ENCODE assay signal across 1 cellular context in the genomic region with DNA sequence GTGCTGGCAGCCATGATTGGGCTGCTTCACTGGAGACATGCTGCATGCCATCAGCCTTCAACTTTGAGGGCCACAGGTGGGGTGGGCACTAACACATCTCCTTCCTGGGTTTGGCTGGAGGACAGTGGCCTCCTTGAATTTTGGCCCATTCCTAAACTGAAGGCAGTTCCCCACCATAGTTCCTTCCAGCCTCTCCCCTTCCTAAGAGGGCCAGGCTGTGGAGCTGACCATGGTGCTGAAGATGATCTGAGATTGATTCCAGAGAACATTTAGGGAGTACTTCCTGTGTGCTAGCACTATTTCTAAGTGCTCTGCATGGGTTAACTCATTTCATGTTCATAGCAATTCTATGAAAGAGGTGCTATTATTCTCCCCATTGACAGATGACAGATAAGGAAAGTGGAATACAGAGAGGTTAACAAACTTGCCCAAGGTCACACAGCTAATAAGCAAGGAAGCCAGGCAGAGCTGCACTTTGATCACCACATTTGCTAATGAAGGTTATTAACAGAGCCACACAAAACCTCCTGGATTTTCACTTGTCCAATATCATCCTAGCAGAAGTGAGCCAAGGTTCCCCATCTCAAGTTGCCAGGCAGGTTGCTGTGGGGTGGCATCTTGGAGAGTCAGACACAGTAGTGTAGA.
TF ChIP-seq lines count a peak whose summit lies in the region.

No MANE protein-coding gene starts in this region.

TF ChIP-seq in HepG2, 621 proteins besides CTCF, POLR2A, EP300 and RAD21 (continued from another document):
- TF ChIP-seq TGIF2 (CRISPR knock-in tag; IDR thresholded peaks at IDR 0.05), result no peak
- TF ChIP-seq, protein P1, sequence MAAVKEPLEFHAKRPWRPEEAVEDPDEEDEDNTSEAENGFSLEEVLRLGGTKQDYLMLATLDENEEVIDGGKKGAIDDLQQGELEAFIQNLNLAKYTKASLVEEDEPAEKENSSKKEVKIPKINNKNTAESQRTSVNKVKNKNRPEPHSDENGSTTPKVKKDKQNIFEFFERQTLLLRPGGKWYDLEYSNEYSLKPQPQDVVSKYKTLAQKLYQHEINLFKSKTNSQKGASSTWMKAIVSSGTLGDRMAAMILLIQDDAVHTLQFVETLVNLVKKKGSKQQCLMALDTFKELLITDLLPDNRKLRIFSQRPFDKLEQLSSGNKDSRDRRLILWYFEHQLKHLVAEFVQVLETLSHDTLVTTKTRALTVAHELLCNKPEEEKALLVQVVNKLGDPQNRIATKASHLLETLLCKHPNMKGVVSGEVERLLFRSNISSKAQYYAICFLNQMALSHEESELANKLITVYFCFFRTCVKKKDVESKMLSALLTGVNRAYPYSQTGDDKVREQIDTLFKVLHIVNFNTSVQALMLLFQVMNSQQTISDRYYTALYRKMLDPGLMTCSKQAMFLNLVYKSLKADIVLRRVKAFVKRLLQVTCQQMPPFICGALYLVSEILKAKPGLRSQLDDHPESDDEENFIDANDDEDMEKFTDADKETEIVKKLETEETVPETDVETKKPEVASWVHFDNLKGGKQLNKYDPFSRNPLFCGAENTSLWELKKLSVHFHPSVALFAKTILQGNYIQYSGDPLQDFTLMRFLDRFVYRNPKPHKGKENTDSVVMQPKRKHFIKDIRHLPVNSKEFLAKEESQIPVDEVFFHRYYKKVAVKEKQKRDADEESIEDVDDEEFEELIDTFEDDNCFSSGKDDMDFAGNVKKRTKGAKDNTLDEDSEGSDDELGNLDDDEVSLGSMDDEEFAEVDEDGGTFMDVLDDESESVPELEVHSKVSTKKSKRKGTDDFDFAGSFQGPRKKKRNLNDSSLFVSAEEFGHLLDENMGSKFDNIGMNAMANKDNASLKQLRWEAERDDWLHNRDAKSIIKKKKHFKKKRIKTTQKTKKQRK (IDR thresholded peaks at IDR 0.05; ENCODE audit: low read length), result no peak
- no peak for TF ChIP-seq HDAC2 (CRISPR knock-in tag; IDR thresholded peaks at IDR 0.05)
- TF ChIP-seq RBAK (CRISPR knock-in tag; IDR thresholded peaks at IDR 0.05), result no peak
- TF ChIP-seq ZMYM4 (CRISPR knock-in tag; IDR thresholded peaks at IDR 0.05), result no peak
- TF ChIP-seq POGZ (CRISPR knock-in tag; IDR thresholded peaks at IDR 0.05), result no peak
- TF ChIP-seq, protein P2, sequence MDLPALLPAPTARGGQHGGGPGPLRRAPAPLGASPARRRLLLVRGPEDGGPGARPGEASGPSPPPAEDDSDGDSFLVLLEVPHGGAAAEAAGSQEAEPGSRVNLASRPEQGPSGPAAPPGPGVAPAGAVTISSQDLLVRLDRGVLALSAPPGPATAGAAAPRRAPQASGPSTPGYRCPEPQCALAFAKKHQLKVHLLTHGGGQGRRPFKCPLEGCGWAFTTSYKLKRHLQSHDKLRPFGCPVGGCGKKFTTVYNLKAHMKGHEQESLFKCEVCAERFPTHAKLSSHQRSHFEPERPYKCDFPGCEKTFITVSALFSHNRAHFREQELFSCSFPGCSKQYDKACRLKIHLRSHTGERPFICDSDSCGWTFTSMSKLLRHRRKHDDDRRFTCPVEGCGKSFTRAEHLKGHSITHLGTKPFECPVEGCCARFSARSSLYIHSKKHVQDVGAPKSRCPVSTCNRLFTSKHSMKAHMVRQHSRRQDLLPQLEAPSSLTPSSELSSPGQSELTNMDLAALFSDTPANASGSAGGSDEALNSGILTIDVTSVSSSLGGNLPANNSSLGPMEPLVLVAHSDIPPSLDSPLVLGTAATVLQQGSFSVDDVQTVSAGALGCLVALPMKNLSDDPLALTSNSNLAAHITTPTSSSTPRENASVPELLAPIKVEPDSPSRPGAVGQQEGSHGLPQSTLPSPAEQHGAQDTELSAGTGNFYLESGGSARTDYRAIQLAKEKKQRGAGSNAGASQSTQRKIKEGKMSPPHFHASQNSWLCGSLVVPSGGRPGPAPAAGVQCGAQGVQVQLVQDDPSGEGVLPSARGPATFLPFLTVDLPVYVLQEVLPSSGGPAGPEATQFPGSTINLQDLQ (CRISPR knock-in tag; IDR thresholded peaks at IDR 0.05), result no peak
- TF ChIP-seq, protein P3, sequence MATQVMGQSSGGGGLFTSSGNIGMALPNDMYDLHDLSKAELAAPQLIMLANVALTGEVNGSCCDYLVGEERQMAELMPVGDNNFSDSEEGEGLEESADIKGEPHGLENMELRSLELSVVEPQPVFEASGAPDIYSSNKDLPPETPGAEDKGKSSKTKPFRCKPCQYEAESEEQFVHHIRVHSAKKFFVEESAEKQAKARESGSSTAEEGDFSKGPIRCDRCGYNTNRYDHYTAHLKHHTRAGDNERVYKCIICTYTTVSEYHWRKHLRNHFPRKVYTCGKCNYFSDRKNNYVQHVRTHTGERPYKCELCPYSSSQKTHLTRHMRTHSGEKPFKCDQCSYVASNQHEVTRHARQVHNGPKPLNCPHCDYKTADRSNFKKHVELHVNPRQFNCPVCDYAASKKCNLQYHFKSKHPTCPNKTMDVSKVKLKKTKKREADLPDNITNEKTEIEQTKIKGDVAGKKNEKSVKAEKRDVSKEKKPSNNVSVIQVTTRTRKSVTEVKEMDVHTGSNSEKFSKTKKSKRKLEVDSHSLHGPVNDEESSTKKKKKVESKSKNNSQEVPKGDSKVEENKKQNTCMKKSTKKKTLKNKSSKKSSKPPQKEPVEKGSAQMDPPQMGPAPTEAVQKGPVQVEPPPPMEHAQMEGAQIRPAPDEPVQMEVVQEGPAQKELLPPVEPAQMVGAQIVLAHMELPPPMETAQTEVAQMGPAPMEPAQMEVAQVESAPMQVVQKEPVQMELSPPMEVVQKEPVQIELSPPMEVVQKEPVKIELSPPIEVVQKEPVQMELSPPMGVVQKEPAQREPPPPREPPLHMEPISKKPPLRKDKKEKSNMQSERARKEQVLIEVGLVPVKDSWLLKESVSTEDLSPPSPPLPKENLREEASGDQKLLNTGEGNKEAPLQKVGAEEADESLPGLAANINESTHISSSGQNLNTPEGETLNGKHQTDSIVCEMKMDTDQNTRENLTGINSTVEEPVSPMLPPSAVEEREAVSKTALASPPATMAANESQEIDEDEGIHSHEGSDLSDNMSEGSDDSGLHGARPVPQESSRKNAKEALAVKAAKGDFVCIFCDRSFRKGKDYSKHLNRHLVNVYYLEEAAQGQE (IDR thresholded peaks at IDR 0.05; ENCODE audit: borderline replicate concordance in 1 of 2, low read depth in 1 of 2, low read length in 2 of 2), result peak; percentile 80 to 94
- no peak for TF ChIP-seq HOXA7 (CRISPR knock-in tag; IDR thresholded peaks at IDR 0.05)
- no peak for TF ChIP-seq ARHGAP35 (CRISPR knock-in tag; IDR thresholded peaks at IDR 0.05; ENCODE audit: borderline replicate concordance)
- TF ChIP-seq, protein P4, sequence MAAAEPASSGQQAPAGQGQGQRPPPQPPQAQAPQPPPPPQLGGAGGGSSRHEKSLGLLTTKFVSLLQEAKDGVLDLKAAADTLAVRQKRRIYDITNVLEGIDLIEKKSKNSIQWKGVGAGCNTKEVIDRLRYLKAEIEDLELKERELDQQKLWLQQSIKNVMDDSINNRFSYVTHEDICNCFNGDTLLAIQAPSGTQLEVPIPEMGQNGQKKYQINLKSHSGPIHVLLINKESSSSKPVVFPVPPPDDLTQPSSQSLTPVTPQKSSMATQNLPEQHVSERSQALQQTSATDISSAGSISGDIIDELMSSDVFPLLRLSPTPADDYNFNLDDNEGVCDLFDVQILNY (CRISPR knock-in tag; conservative IDR thresholded peaks at IDR 0.05), result no peak
- TF ChIP-seq ZNF564 (CRISPR knock-in tag; IDR thresholded peaks at IDR 0.05), result no peak
- TF ChIP-seq ZNF350 (CRISPR knock-in tag; IDR thresholded peaks at IDR 0.05; ENCODE audit: borderline replicate concordance, low read depth), result no peak
- TF ChIP-seq SCMH1 (CRISPR knock-in tag; IDR thresholded peaks at IDR 0.05; ENCODE audit: borderline replicate concordance), result no peak
- no peak for TF ChIP-seq FOXJ3 (CRISPR knock-in tag; IDR thresholded peaks at IDR 0.05; ENCODE audit: borderline replicate concordance)
- TF ChIP-seq KDM4B (CRISPR knock-in tag; IDR thresholded peaks at IDR 0.05), result no peak
- no peak for TF ChIP-seq TBL1XR1 (IDR thresholded peaks at IDR 0.05; ENCODE audit: borderline replicate concordance, low read length, partially characterized antibody)
- no peak for TF ChIP-seq ZNF30 (CRISPR knock-in tag; IDR thresholded peaks at IDR 0.05)
- TF ChIP-seq ZNF432 (CRISPR knock-in tag; IDR thresholded peaks at IDR 0.05; ENCODE audit: borderline replicate concordance), result no peak
- TF ChIP-seq, protein P5, sequence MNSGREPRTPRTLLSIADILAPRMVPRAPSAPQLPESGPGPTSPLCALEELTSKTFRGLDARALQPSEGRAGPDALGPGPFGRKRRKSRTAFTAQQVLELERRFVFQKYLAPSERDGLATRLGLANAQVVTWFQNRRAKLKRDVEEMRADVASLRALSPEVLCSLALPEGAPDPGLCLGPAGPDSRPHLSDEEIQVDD (CRISPR knock-in tag; IDR thresholded peaks at IDR 0.05; ENCODE audit: borderline replicate concordance), result no peak
